In genomic region chr15:53611145-53611920, GRCh38 we compare ENCODE assay signal across 19 cellular contexts.
DNase-seq lines count a peak whose midpoint lies in the region; ATAC-seq and TF ChIP-seq lines count a peak whose summit lies in the region.
"Had no signal": no experiment of that assay in that cellular context is flagged by ENCODE, and none has a peak within 500 bp of the region (broad histone marks: within the 10 kb centered on the region; RNA-seq: fewer than 3 reads in every experiment).

No MANE protein-coding gene starts in this region.

- H3K27ac ChIP-seq in A673 (ENCODE audit: low read depth, low read length, poor library complexity, severe bottlenecking) = no peak overlapping the region
- peak overlapping the region; percentile 75; the same call in 1 of the 2 replicates for H3K27ac ChIP-seq in HUES6 (ENCODE audit: low read depth, low read length)
- H3K27ac ChIP-seq: body of pancreas, heart left ventricle, SK-N-MC had no signal

- in situ Hi-C loops in astrocyte of the spinal cord (cut with HindIII; ENCODE audit: low sequenced_read_pairs) = no loop called here

- POLR2A ChIA-PET in A673 (lab: Charles Lee; ENCODE audit: low non-redundant PET) = no interaction called here

- intact Hi-C loops in A673 (cut with micrococcal nuclease; ENCODE audit: unreplicated experiment) = no loop called here
- intact Hi-C loops in posterior cingulate gyrus (cut with DNase I) = no loop called here

- CTCF ChIA-PET in A673 (lab: Charles Lee) = no interaction called here

- no peaks in the 10 kb centered on the region for H3K27me3 ChIP-seq in A673 (replicated peaks; ENCODE audit: insufficient read depth, low read depth, low read length, poor library complexity)
- no peaks in the 10 kb centered on the region for H3K27me3 ChIP-seq in HUES6 (ENCODE audit: control insufficient read depth, insufficient read depth, low read length)
- H3K27me3 ChIP-seq: body of pancreas, heart left ventricle had no signal

- ATAC-seq in GM21390 (IDR thresholded peaks at IDR 0.05; ENCODE audit: unreplicated experiment) (no peak), GM19463 (IDR thresholded peaks at IDR 0.05; ENCODE audit: unreplicated experiment) (no peak)
- ATAC-seq: body of pancreas, heart left ventricle had no signal

- H3K9ac ChIP-seq in HUES6 (ENCODE audit: low read length) = no peak overlapping the region

- no peak for TF ChIP-seq CTCF in A673 (conservative IDR thresholded peaks at IDR 0.05; ENCODE audit: low read depth, low read length)
- TF ChIP-seq CTCF in astrocyte of the spinal cord (IDR thresholded peaks at IDR 0.05; ENCODE audit: low read depth, low read length) = peak; percentile 11

- H3K9me3 ChIP-seq in A673 (ENCODE audit: low read depth, low read length, poor library complexity, severe bottlenecking) (no peaks in the 10 kb centered on the region), HUES6 (ENCODE audit: control insufficient read depth, insufficient read depth, low read depth, low read length) (no peaks in the 10 kb centered on the region)
- H3K9me3 ChIP-seq: body of pancreas, heart left ventricle had no signal

- DNase-seq in A673 (ENCODE audit: low spot score) = peak; percentile 9
- DNase-seq in astrocyte of the spinal cord (ENCODE audit: low read depth, low spot score) = peak; percentile 65
- DNase-seq in islet precursor cell = peak; percentile 56
- no peak for DNase-seq in posterior cingulate gyrus
- no peak for DNase-seq in NAMALWA (ENCODE audit: low spot score)
- DNase-seq: activated CD4-positive, alpha-beta T cell treated with anti-CD3 and anti-CD28 coated beads, Interleukin-2, amount 50 U/mL, for 1 hour; activated naive CD4-positive, alpha-beta T cell treated with Interleukin-2 at 50 U/mL for 16 hours; activated T-cell treated with anti-CD3 and anti-CD28 coated beads for 4 hours; body of pancreas; DND-41; heart left ventricle; IMR-90; MV-4-11; NCI-H2029 treated with DMSO at 0.1 percent for 48 hours; retina had no signal

- no TSS peak for BruUV-seq in A673 (replicated peaks; lab: Mats Ljungman, UMichigan)

- H3K36me3 ChIP-seq in A673 (ENCODE audit: insufficient read depth, low read length, poor library complexity, severe bottlenecking) (no peaks in the 10 kb centered on the region), HUES6 (ENCODE audit: control insufficient read depth, insufficient read depth, low read length) (no peaks in the 10 kb centered on the region)
- H3K36me3 ChIP-seq: heart left ventricle had no signal

- H3K4me3 ChIP-seq in A673 (ENCODE audit: low read depth, low read length, poor library complexity, severe bottlenecking) (no peak overlapping the region), HUES6 (ENCODE audit: low read depth, low read length) (no peak overlapping the region), astrocyte of the spinal cord (ENCODE audit: low read depth, low read length) (no peak overlapping the region)
- H3K4me3 ChIP-seq: body of pancreas, heart left ventricle, SK-N-MC had no signal

- H3K4me1 ChIP-seq in A673 (ENCODE audit: insufficient read depth, low read length, poor library complexity, severe bottlenecking) = no peaks in the 10 kb centered on the region
- peaks cover 13% of the 10 kb centered on the region for H3K4me1 ChIP-seq in HUES6 (ENCODE audit: control insufficient read depth, insufficient read depth, low read length)
- H3K4me1 ChIP-seq: body of pancreas, heart left ventricle had no signal

Comparison
In these comparisons a context has a peak if more than half of its experiments do, and no peak if none do; other contexts are left out.
1. DNase-seq: peak in A673 (single experiment), astrocyte of the spinal cord (single experiment) and islet precursor cell (single experiment); none in posterior cingulate gyrus (0 of 10) and NAMALWA (single experiment).